9 cellular contexts compared by ENCODE assay signal in genomic region chr7:50092579-50093411, GRCh38. TPM values are rescaled to one million over a fixed set of nuclear protein-coding genes. Genes with fewer than 3 reads are reported as not detected.
A peak's percentile ranks its signal among the peaks of the same experiment; 100 is the strongest.
DNase-seq lines count a peak whose midpoint lies in the region; ATAC-seq and TF ChIP-seq lines count a peak whose summit lies in the region.
"Had no signal": no experiment of that assay in that cellular context is flagged by ENCODE, and none has a peak within 500 bp of the region (broad histone marks: within the 10 kb centered on the region; RNA-seq: fewer than 3 reads in every experiment).

Gene ZPBP (minus strand): TSS chr7:50093246. CDS start chr7:50093194, 52 bp downstream.

- TF ChIP-seq CTCF in heart left ventricle (IDR thresholded peaks at IDR 0.05): peak; percentile 55 to 80 (median 70)

- ATAC-seq in GM21526 (IDR thresholded peaks at IDR 0.05; ENCODE audit: low FRiP score, unreplicated experiment) (peak; percentile 85), heart left ventricle (peak in 2 of 4 donors; percentile 22 to 38)

- peak; percentile 77 for DNase-seq in DMS53 (lab: John Stamatoyannopoulos, UW)
- DNase-seq in HuH-7 (ENCODE audit: low spot score): peak; percentile 23
- peak; percentile 51 for DNase-seq in RPMI8226
- DNase-seq in activated naive CD4-positive, alpha-beta T cell treated with anti-CD3 and anti-CD28 coated beads, Interleukin-2, amount 50 U/mL, for 16 hours: peak; percentile 61
- DNase-seq in heart left ventricle: peak in 4 of 5 donors; percentile 10 to 66 (median 24)
- peak; percentile 80 for DNase-seq in retina
- no peak for DNase-seq in occipital lobe (lab: John Stamatoyannopoulos, UW)

- peaks cover 0 to 6% (median 0%) of the 10 kb centered on the region in 12 donors for H3K4me1 ChIP-seq in heart left ventricle

- peaks cover 0 to 17% (median 0%) of the 10 kb centered on the region in 9 donors for H3K27me3 ChIP-seq in heart left ventricle

- no peak within 1 kb of the TSS for H3K27ac ChIP-seq in heart left ventricle
- H3K27ac ChIP-seq: epithelial cell of prostate had no signal

- no peaks in the 10 kb centered on the region for H3K36me3 ChIP-seq in heart left ventricle

- 8 to 18% (median 11%) methylated on average over 35 to 51 of the region's 51 CpGs for WGBS in heart left ventricle, 4 donors

- H3K9me3 ChIP-seq in heart left ventricle: peaks cover 0 to 9% (median 0%) of the 10 kb centered on the region in 12 donors

- intact Hi-C loops in heart left ventricle (cut with DNase I): loop anchor here in 5 of 10 donors (1.0 to 10.0 kb wide), 7 partner anchors 325 to 1275 kb away; no protein-coding TSS in a partner anchor

- TF ChIP-seq POLR2A in heart left ventricle (IDR thresholded peaks at IDR 0.05): no peak

- H3K4me3 ChIP-seq in heart left ventricle: peak within 1 kb of the TSS; percentile 22 to 58 (median 46)

RNA-seq across cellular contexts. Expression of gene ZPBP, which starts in this region (rescaled TPM):
- total RNA-seq in heart left ventricle: not detected
- not detected for polyA plus RNA-seq in heart left ventricle
- total RNA-seq in occipital lobe: 0.47 TPM

Comparison
In these comparisons a context has a peak if more than half of its experiments do, and no peak if none do; other contexts are left out.
1. Peak in DNase-seq and H3K4me3 ChIP-seq in heart left ventricle; RNA of the gene not detected or under 1 TPM.